Comparison of ENCODE assay signal across 22 cellular contexts in the genomic region with DNA sequence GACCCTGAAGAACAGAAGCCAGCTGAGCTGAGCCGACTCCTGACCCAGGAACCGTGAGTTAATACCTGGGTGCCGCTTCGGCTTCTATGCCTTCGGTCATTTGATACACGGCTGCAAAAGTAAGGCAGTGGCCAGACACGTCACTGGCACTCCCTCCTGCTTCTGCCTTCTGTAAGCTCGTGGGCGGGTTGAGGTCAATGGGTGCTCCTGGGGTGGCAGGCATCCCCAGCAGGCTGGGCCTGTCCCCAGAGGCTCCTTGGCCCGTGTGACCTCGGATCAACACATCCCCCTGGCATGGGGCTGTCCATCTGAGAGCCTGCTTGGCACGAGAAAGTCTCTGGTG.
"Had no signal": no experiment of that assay in that cellular context is flagged by ENCODE, and none has a peak within 500 bp of the region (broad histone marks: within the 10 kb centered on the region; RNA-seq: fewer than 3 reads in every experiment).

No MANE protein-coding gene starts in this region.

- H3K4me3 ChIP-seq: dorsolateral prefrontal cortex, heart right ventricle, left lung, lower lobe of right lung, psoas muscle, sigmoid colon, skin epidermis, testis, tibial nerve had no signal

- H3K27me3 ChIP-seq: sigmoid colon, testis had no signal

- H3K4me1 Mint-ChIP-seq: naive B cell; stimulated activated naive B cell treated with anti-CD40 and anti-IgM and Interleukin-4, amounts not matched to agents 10 μg/mL and 1 μg/mL and 100 μg/mL, for 72 hours; stimulated activated naive CD8-positive, alpha-beta T cell treated with anti-CD3 and anti-CD28 coated beads, Interleukin-15, amount 100 ng/mL, for 72 hours had no signal

- H3K36me3 ChIP-seq: heart right ventricle, left lung, lower lobe of right lung, sigmoid colon had no signal

- H3K36me3 Mint-ChIP-seq: naive B cell; stimulated activated naive B cell treated with anti-CD40 and anti-IgM and Interleukin-4, amounts not matched to agents 10 μg/mL and 1 μg/mL and 100 μg/mL, for 72 hours had no signal

- H3K9me3 Mint-ChIP-seq: nephron; stimulated activated naive CD8-positive, alpha-beta T cell treated with anti-CD3 and anti-CD28 coated beads, Interleukin-15, amount 100 ng/mL, for 72 hours had no signal

- H3K4me1 ChIP-seq: psoas muscle had no signal

- H3K4me3 Mint-ChIP-seq: naive B cell; nephron; stimulated activated naive B cell treated with anti-CD40 and anti-IgM and Interleukin-4, amounts not matched to agents 10 μg/mL and 1 μg/mL and 100 μg/mL, for 72 hours; stimulated activated naive CD8-positive, alpha-beta T cell treated with anti-CD3 and anti-CD28 coated beads, Interleukin-15, amount 100 ng/mL, for 72 hours had no signal

- H3K27ac Mint-ChIP-seq: naive B cell; stimulated activated naive B cell treated with anti-CD40 and anti-IgM and Interleukin-4, amounts not matched to agents 10 μg/mL and 1 μg/mL and 100 μg/mL, for 72 hours; stimulated activated naive CD8-positive, alpha-beta T cell treated with anti-CD3 and anti-CD28 coated beads, Interleukin-15, amount 100 ng/mL, for 72 hours had no signal

- H3K27ac ChIP-seq: dorsolateral prefrontal cortex, heart right ventricle, left lung, lower lobe of right lung, psoas muscle, skin epidermis, testis, tibial nerve had no signal

- DNase-seq: cortex of kidney; dorsolateral prefrontal cortex; effector memory CD4-positive, alpha-beta T cell; heart right ventricle; hypothalamus; lower lobe of right lung; mesenchymal stem cell; midbrain; naive B cell; psoas muscle; sigmoid colon; stimulated activated CD4-positive, alpha-beta T cell treated with anti-CD3 and anti-CD28 coated beads, Interleukin-2, amount 100 ng/mL, for 24 hours; stimulated activated CD4-positive, alpha-beta T cell treated with anti-CD3 and anti-CD28 coated beads, Interleukin-4, amount 100 ng/mL, for 4 hours; stimulated activated naive B cell treated with anti-CD40 and anti-IgM and Interleukin-4, amounts not matched to agents 10 μg/mL and 1 μg/mL and 100 μg/mL, for 72 hours; stimulated activated naive CD8-positive, alpha-beta T cell treated with anti-CD3 and anti-CD28 coated beads, Interleukin-15, amount 100 ng/mL, for 72 hours; testis had no signal

- FAIRE-seq: endometrium, frontal cortex had no signal

- H3K9me3 ChIP-seq: heart right ventricle, left lung, lower lobe of right lung, psoas muscle, sigmoid colon, testis, tibial nerve had no signal
